29 cellular contexts compared by ENCODE assay signal in genomic region chr4:53595823-53596222, GRCh38. TPM values are rescaled to one million over a fixed set of nuclear protein-coding genes. Genes with fewer than 3 reads are reported as not detected.
"Had no signal": no experiment of that assay in that cellular context is flagged by ENCODE, and none has a peak within 500 bp of the region (broad histone marks: within the 10 kb centered on the region; RNA-seq: fewer than 3 reads in every experiment).

No MANE protein-coding gene starts in this region.

- DNase-seq: hypothalamus; immature natural killer cell; left ventricle myocardium inferior; midbrain; mucosa of descending colon; naive thymus-derived CD4-positive, alpha-beta T cell; pancreas; posterior cingulate gyrus; retina; right cardiac atrium; stimulated activated CD4-positive, alpha-beta T cell treated with anti-CD3 and anti-CD28 coated beads, Interleukin-12 subunit alpha, Interleukin-12 subunit beta, amount 100 ng/mL, for 4 hours; stimulated activated CD4-positive, alpha-beta T cell treated with anti-CD3 and anti-CD28 coated beads, Interleukin-15, amount 100 ng/mL, for 24 hours; stimulated activated CD4-positive, alpha-beta T cell treated with anti-CD3 and anti-CD28 coated beads, Interleukin-2, amount 100 ng/mL, for 24 hours; stimulated activated CD4-positive, alpha-beta T cell treated with anti-CD3 and anti-CD28 coated beads, Interleukin-4, amount 100 ng/mL, for 1 hour; stimulated activated naive B cell treated with anti-CD40 and anti-IgM and Interleukin-4, amounts not matched to agents 10 μg/mL and 1 μg/mL and 100 μg/mL, for 72 hours; stimulated activated naive CD8-positive, alpha-beta T cell treated with anti-CD3 and anti-CD28 coated beads, Interleukin-15, Interleukin-2, amounts not matched to agents 100 U/mL and 50 U/mL, for 24 hours; tibial artery; trophoblast cell; upper lobe of right lung had no signal

- ATAC-seq: mucosa of descending colon; naive thymus-derived CD4-positive, alpha-beta T cell; natural killer cell treated with Interleukin-12 subunit alpha and Interleukin-12 subunit beta and Interleukin-15 and Interleukin-18, amount 100 ng/mL, for 72 hours; pancreas; right cardiac atrium; sciatic nerve; stimulated activated naive B cell treated with anti-CD40 and anti-IgM and Interleukin-4, amounts not matched to agents 10 μg/mL and 1 μg/mL and 100 μg/mL, for 72 hours; stimulated activated naive CD8-positive, alpha-beta T cell treated with anti-CD3 and anti-CD28 coated beads, Interleukin-15, Interleukin-2, amounts not matched to agents 100 U/mL and 50 U/mL, for 24 hours; upper lobe of right lung had no signal

- H3K4me3 Mint-ChIP-seq: immature natural killer cell; memory B cell; naive thymus-derived CD4-positive, alpha-beta T cell; natural killer cell treated with Interleukin-12 subunit alpha and Interleukin-12 subunit beta and Interleukin-15 and Interleukin-18, amount 100 ng/mL, for 72 hours; stimulated activated naive B cell treated with anti-CD40 and anti-IgM and Interleukin-4, amounts not matched to agents 10 μg/mL and 1 μg/mL and 100 μg/mL, for 72 hours had no signal

- H3K9me3 ChIP-seq: left ventricle myocardium inferior, mucosa of descending colon, pancreas, prostate gland, suprapubic skin, thoracic aorta, tibial artery, upper lobe of right lung had no signal

- H3K4me3 ChIP-seq: left ventricle myocardium inferior, lung, mucosa of descending colon, pancreas, prostate gland, skin epidermis, suprapubic skin, thoracic aorta, tibial artery, upper lobe of right lung had no signal

- H3K4me1 ChIP-seq: prostate gland, upper lobe of right lung had no signal

- FAIRE-seq: islet of Langerhans, pancreas, urothelium cell line had no signal

- H3K27me3 ChIP-seq: pancreas, suprapubic skin, tibial artery, upper lobe of right lung had no signal

- H3K36me3 ChIP-seq: left ventricle myocardium inferior, pancreas, prostate gland, suprapubic skin, thoracic aorta, tibial artery, upper lobe of right lung had no signal

- H3K9me3 Mint-ChIP-seq: memory B cell; natural killer cell treated with Interleukin-12 subunit alpha and Interleukin-12 subunit beta and Interleukin-15 and Interleukin-18, amount 100 ng/mL, for 72 hours; stimulated activated naive B cell treated with anti-CD40 and anti-IgM and Interleukin-4, amounts not matched to agents 10 μg/mL and 1 μg/mL and 100 μg/mL, for 72 hours had no signal

- H3K36me3 Mint-ChIP-seq: immature natural killer cell; memory B cell; naive thymus-derived CD4-positive, alpha-beta T cell; natural killer cell treated with Interleukin-12 subunit alpha and Interleukin-12 subunit beta and Interleukin-15 and Interleukin-18, amount 100 ng/mL, for 72 hours; stimulated activated naive B cell treated with anti-CD40 and anti-IgM and Interleukin-4, amounts not matched to agents 10 μg/mL and 1 μg/mL and 100 μg/mL, for 72 hours had no signal

- H3K27ac ChIP-seq: left ventricle myocardium inferior, pancreas, prostate gland, suprapubic skin, thoracic aorta, tibial artery, upper lobe of right lung had no signal

- H3K27ac Mint-ChIP-seq: immature natural killer cell; memory B cell; naive thymus-derived CD4-positive, alpha-beta T cell; natural killer cell treated with Interleukin-12 subunit alpha and Interleukin-12 subunit beta and Interleukin-15 and Interleukin-18, amount 100 ng/mL, for 72 hours; stimulated activated naive B cell treated with anti-CD40 and anti-IgM and Interleukin-4, amounts not matched to agents 10 μg/mL and 1 μg/mL and 100 μg/mL, for 72 hours had no signal

RNA-seq across cellular contexts. Expression of gene LNX1, which starts 4.5 kb away (rescaled TPM):
- total RNA-seq: naive thymus-derived CD4-positive, alpha-beta T cell; natural killer cell treated with Interleukin-12 subunit alpha and Interleukin-12 subunit beta and Interleukin-15 and Interleukin-18, amount 100 ng/mL, for 72 hours had no signal
